ENCODE assay signal across 10 cellular contexts in the genomic region with DNA sequence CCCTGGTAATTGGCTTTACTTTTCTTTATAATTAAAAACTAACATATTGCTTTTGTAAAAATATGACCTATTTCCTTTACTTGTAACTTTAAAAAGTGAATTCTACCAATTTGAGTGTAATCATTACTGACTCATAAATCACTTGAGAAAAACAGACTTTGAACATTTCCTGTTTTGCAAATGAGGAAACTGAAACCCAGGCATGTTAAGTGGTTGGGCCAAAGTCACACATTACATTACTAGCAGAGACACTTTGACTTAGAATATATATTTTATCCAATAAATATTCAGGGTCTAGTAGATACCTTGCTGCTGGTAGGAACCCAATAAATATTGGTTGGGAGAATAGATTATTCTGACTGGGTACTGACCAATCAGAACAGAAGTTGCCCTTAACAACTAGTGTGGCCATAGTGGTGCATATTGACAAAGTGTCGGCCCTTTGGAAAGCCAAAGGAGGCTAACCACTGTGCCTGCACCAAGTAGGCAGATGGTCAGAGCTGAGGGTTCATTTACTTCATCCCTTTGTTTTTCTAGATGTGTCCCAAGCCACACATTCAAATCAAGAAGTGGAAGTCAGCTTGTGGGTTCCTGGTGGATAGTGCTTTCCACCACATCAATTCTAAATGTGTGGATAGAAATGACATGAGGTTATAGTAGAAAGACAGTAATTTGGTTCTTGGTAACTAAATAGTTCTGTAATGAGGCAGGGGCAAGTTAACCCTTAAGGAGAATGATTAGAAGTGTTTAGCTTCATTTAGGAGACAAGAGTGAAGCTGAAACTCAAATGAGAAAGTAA.
DNase-seq lines count a peak whose midpoint lies in the region; ATAC-seq, FAIRE-seq and TF ChIP-seq lines count a peak whose summit lies in the region.
"Had no signal": no experiment of that assay in that cellular context is flagged by ENCODE, and none has a peak within 500 bp of the region (broad histone marks: within the 10 kb centered on the region; RNA-seq: fewer than 3 reads in every experiment).

No MANE protein-coding gene starts in this region.

- ATAC-seq in HG03060 (IDR thresholded peaks at IDR 0.05; ENCODE audit: low read depth, unreplicated experiment): peak; percentile 77
- no peak for ATAC-seq in activated CD8-positive, alpha-beta T cell treated with anti-CD3 and anti-CD28 coated beads, Interleukin-2, amount 10 ng/mL, durations not matched to agents 7 days and 5 days
- ATAC-seq in heart right ventricle: no peak
- no peak for ATAC-seq in PC-3
- ATAC-seq: CD8-positive, alpha-beta T cell had no signal

- no peak overlapping the region for H3K4me3 Mint-ChIP-seq in activated CD8-positive, alpha-beta T cell treated with anti-CD3 and anti-CD28 coated beads, Interleukin-2, amount 10 ng/mL, durations not matched to agents 7 days and 5 days
- H3K4me3 Mint-ChIP-seq: CD8-positive, alpha-beta T cell had no signal

- peak; percentile 91 for FAIRE-seq in GM19239 (lab: Jason Lieb, UNC)

- BruUV-seq in A673 (replicated peaks; lab: Mats Ljungman, UMichigan) (no TSS peak), PC-3 (replicated peaks; lab: Mats Ljungman, UMichigan) (no TSS peak)

- DNase-seq in A673 (ENCODE audit: low spot score): peak; percentile 14
- DNase-seq in GM19239 (ENCODE audit: insufficient read length, low spot score): no peak
- DNase-seq in activated CD8-positive, alpha-beta T cell treated with anti-CD3 and anti-CD28 coated beads, Interleukin-2, amount 10 ng/mL, durations not matched to agents 7 days and 5 days: no peak
- no peak for DNase-seq in NCI-H748 treated with DMSO at 0.1 percent for 48 hours (lab: John Stamatoyannopoulos, UW)
- no peak for DNase-seq in heart right ventricle
- no peak for DNase-seq in NCI-H2081 treated with DMSO at 0.1 percent for 48 hours (lab: John Stamatoyannopoulos, UW)
- no peak for DNase-seq in PC-3
- DNase-seq: CD8-positive, alpha-beta T cell; head of caudate nucleus had no signal

- no peak for TF ChIP-seq CTCF in A673 (conservative IDR thresholded peaks at IDR 0.05; ENCODE audit: low read depth, low read length)
- no peak for TF ChIP-seq CTCF in heart right ventricle (IDR thresholded peaks at IDR 0.05)
- no peak for TF ChIP-seq CTCF in PC-3 (conservative IDR thresholded peaks at IDR 0.05; ENCODE audit: low read depth, low read length)

- peaks cover 19% of the 10 kb centered on the region for H3K4me1 Mint-ChIP-seq in activated CD8-positive, alpha-beta T cell treated with anti-CD3 and anti-CD28 coated beads, Interleukin-2, amount 10 ng/mL, durations not matched to agents 7 days and 5 days (ENCODE audit: low read depth)

- H3K27ac ChIP-seq in A673 (ENCODE audit: low read depth, low read length, poor library complexity, severe bottlenecking) (no peak overlapping the region), heart right ventricle (peak overlapping the region in 5 of 10 donors; percentile 3 to 46 (median 25)), PC-3 (ENCODE audit: low read length) (no peak overlapping the region)

- H3K36me3 Mint-ChIP-seq in activated CD8-positive, alpha-beta T cell treated with anti-CD3 and anti-CD28 coated beads, Interleukin-2, amount 10 ng/mL, durations not matched to agents 7 days and 5 days (ENCODE audit: low read depth): peaks cover 7% of the 10 kb centered on the region
- H3K36me3 Mint-ChIP-seq: CD8-positive, alpha-beta T cell had no signal

- H3K27me3 Mint-ChIP-seq in activated CD8-positive, alpha-beta T cell treated with anti-CD3 and anti-CD28 coated beads, Interleukin-2, amount 10 ng/mL, durations not matched to agents 7 days and 5 days (ENCODE audit: low read depth): no peaks in the 10 kb centered on the region

- no peak overlapping the region for H3K4me2 ChIP-seq in PC-3 (ENCODE audit: low read length)

- no peaks in the 10 kb centered on the region for H3K36me3 ChIP-seq in A673 (ENCODE audit: insufficient read depth, low read length, poor library complexity, severe bottlenecking)
- H3K36me3 ChIP-seq in heart right ventricle: no peaks in the 10 kb centered on the region
- no peaks in the 10 kb centered on the region for H3K36me3 ChIP-seq in PC-3 (ENCODE audit: low read depth, low read length)

- H2AFZ ChIP-seq in PC-3 (ENCODE audit: low read length): no peak overlapping the region

- no peaks in the 10 kb centered on the region for H3K27me3 ChIP-seq in A673 (replicated peaks; ENCODE audit: insufficient read depth, low read depth, low read length, poor library complexity)
- H3K27me3 ChIP-seq in heart right ventricle: no peaks in the 10 kb centered on the region
- no peaks in the 10 kb centered on the region for H3K27me3 ChIP-seq in PC-3 (ENCODE audit: low read length)

- H4K20me1 ChIP-seq in PC-3 (ENCODE audit: low read length): no peaks in the 10 kb centered on the region

- H3K9me3 Mint-ChIP-seq in activated CD8-positive, alpha-beta T cell treated with anti-CD3 and anti-CD28 coated beads, Interleukin-2, amount 10 ng/mL, durations not matched to agents 7 days and 5 days (ENCODE audit: insufficient read depth): no peaks in the 10 kb centered on the region
- H3K9me3 Mint-ChIP-seq: CD8-positive, alpha-beta T cell had no signal

- H3K4me1 ChIP-seq in A673 (ENCODE audit: insufficient read depth, low read length, poor library complexity, severe bottlenecking) (peaks cover 3% of the 10 kb centered on the region), heart right ventricle (peaks cover 0 to 14% (median 0%) of the 10 kb centered on the region in 9 donors), PC-3 (ENCODE audit: insufficient read depth, low read length) (peaks cover 8% of the 10 kb centered on the region; the same call in 1 of the 2 replicates)

- H3F3A ChIP-seq in PC-3 (ENCODE audit: low read length, unreplicated experiment): no peaks in the 10 kb centered on the region

- H3K27ac Mint-ChIP-seq in activated CD8-positive, alpha-beta T cell treated with anti-CD3 and anti-CD28 coated beads, Interleukin-2, amount 10 ng/mL, durations not matched to agents 7 days and 5 days: peak overlapping the region; percentile 7
- H3K27ac Mint-ChIP-seq: CD8-positive, alpha-beta T cell had no signal

- intact Hi-C loops in A673 (cut with micrococcal nuclease; ENCODE audit: unreplicated experiment): no loop called here
- intact Hi-C loops in heart right ventricle (cut with DNase I): no loop called here
- intact Hi-C loops in PC-3 (cut with micrococcal nuclease): no loop called here

- no peaks in the 10 kb centered on the region for H3K9me2 ChIP-seq in PC-3 (replicated peaks; ENCODE audit: low read length)

- H3K4me3 ChIP-seq in A673 (ENCODE audit: low read depth, low read length, poor library complexity, severe bottlenecking) (no peak overlapping the region), heart right ventricle (no peak overlapping the region), PC-3 (ENCODE audit: low read length) (no peak overlapping the region)

- POLR2A ChIA-PET in A673 (lab: Charles Lee; ENCODE audit: low non-redundant PET): no interaction called here
- POLR2A ChIA-PET in activated CD8-positive, alpha-beta T cell treated with anti-CD3 and anti-CD28 coated beads, Interleukin-2, amount 10 ng/mL, durations not matched to agents 7 days and 5 days (lab: Charles Lee): no interaction called here
- POLR2A ChIA-PET in PC-3 (lab: Charles Lee; ENCODE audit: unreplicated experiment): no interaction called here

- 88 to 96% methylated on average over 1 of the region's 1 CpG for WGBS in heart right ventricle, 2 donors

- H3K79me2 ChIP-seq in PC-3 (ENCODE audit: low read length): no peaks in the 10 kb centered on the region

- no peak overlapping the region for H3K9ac ChIP-seq in PC-3 (ENCODE audit: low read length)

- H3K9me3 ChIP-seq in A673 (ENCODE audit: low read depth, low read length, poor library complexity, severe bottlenecking) (no peaks in the 10 kb centered on the region), heart right ventricle (no peaks in the 10 kb centered on the region), PC-3 (ENCODE audit: low read length) (no peaks in the 10 kb centered on the region)

- CTCF ChIA-PET in A673 (lab: Charles Lee) (no interaction called here), PC-3 (lab: Charles Lee) (no interaction called here)
- CTCF ChIA-PET in activated CD8-positive, alpha-beta T cell treated with anti-CD3 and anti-CD28 coated beads, Interleukin-2, amount 10 ng/mL, durations not matched to agents 7 days and 5 days (lab: Charles Lee): interaction anchor here (1.0 kb wide), 1 partner anchor 14 kb away, joined by 5 read pairs; no protein-coding TSS in a partner anchor
